In genomic region chr10:44382981-44383748, GRCh38 we compare ENCODE assay signal across 13 cellular contexts. TPM values are rescaled to one million over a fixed set of nuclear protein-coding genes. Genes with fewer than 3 reads are reported as not detected.
DNase-seq lines count a peak whose midpoint lies in the region; ATAC-seq, FAIRE-seq and TF ChIP-seq lines count a peak whose summit lies in the region.
"Had no signal": no experiment of that assay in that cellular context is flagged by ENCODE, and none has a peak within 500 bp of the region (broad histone marks: within the 10 kb centered on the region; RNA-seq: fewer than 3 reads in every experiment).

No MANE protein-coding gene starts in this region.

- H3K4ac ChIP-seq in trophoblast cell (ENCODE audit: low read depth, low read length) = no peak overlapping the region

- in situ Hi-C loops in HepG2 (cut with HindIII; ENCODE audit: extremely low pct_ligation_motif_present, low pct_unique_long_range_greater_than_20kb) = loop anchor here (10.0 kb wide), 1 partner anchor 498 kb away; no protein-coding TSS in a partner anchor

- H3K36me3 ChIP-seq in liver (ENCODE audit: control insufficient read depth in 4 of 4, insufficient read depth in 3 of 4, low read depth in 1 of 4, low read length in 3 of 4) = no peaks in the 10 kb centered on the region
- no peaks in the 10 kb centered on the region for H3K36me3 ChIP-seq in HepG2 (replicated peaks in 1 of 2; ENCODE audit: control insufficient read depth in 1 of 2, insufficient read depth in 2 of 2, low read length in 2 of 2)
- H3K36me3 ChIP-seq in trophoblast cell (ENCODE audit: control insufficient read depth in 1 of 2, insufficient read depth in 2 of 2, low read length in 2 of 2) = peaks cover 3 to 4% of the 10 kb centered on the region in 2 experiments

- no peak overlapping the region for H4K8ac ChIP-seq in trophoblast cell (ENCODE audit: low read depth, low read length)

- no peak overlapping the region for H2BK12ac ChIP-seq in trophoblast cell (ENCODE audit: low read length)

- no peak overlapping the region for H2BK120ac ChIP-seq in trophoblast cell (ENCODE audit: insufficient read depth, low read length, poor library complexity)

- H3K18ac ChIP-seq in trophoblast cell (ENCODE audit: low read length) = no peak overlapping the region

- CTCF ChIA-PET in HepG2 (lab: Yijun Ruan, JAX; ENCODE audit: low intra/inter-chr PET ratio, low total read pairs) = no interaction called here

- H3K14ac ChIP-seq in trophoblast cell (ENCODE audit: low read length) = no peak overlapping the region

- H3K4me1 ChIP-seq in liver (ENCODE audit: control insufficient read depth in 4 of 4, insufficient read depth in 4 of 4, low read length in 3 of 4) (peaks cover 3 to 26% (median 11%) of the 10 kb centered on the region in 4 donors), HepG2 (ENCODE audit: insufficient read depth, low read length) (no peaks in the 10 kb centered on the region), right cardiac atrium (ENCODE audit: control insufficient read depth, insufficient read depth, low read length) (no peaks in the 10 kb centered on the region), trophoblast cell (ENCODE audit: control insufficient read depth in 1 of 2, insufficient read depth in 2 of 2, low read length in 2 of 2) (peaks cover 12 to 21% of the 10 kb centered on the region in 2 experiments)

- no peak for TF ChIP-seq POLR2A in HepG2 (IDR thresholded peaks at IDR 0.05; ENCODE audit: insufficient read depth in 1 of 2, low read depth in 2 of 2, low read length in 2 of 2)

- DNase-seq in HepG2 (ENCODE audit: low spot score) (no peak), right cardiac atrium (peak in 1 of 3 donors; percentile 60), trophoblast cell (no peak), anterior cingulate cortex (lab: John Stamatoyannopoulos, UW) (no peak), pons (ENCODE audit: low spot score) (no peak), DMS 273 treated with DMSO at 0.1 percent for 48 hours (lab: John Stamatoyannopoulos, UW) (no peak), HTR-8/SVneo (ENCODE audit: insufficient read length, low spot score) (no peak)
- DNase-seq: kidney glomerular epithelial cell, NCI-H524 treated with DMSO at 0.1 percent for 48 hours, substantia nigra had no signal

- no peak overlapping the region for H2BK5ac ChIP-seq in trophoblast cell (ENCODE audit: low read depth, low read length, poor library complexity)

- H2AFZ ChIP-seq in HepG2 (ENCODE audit: low read length) (no peak overlapping the region), trophoblast cell (ENCODE audit: insufficient read depth, low read length, poor library complexity) (no peak overlapping the region)

- POLR2A ChIA-PET in HepG2 (lab: Yijun Ruan, JAX) = no interaction called here

- no peak overlapping the region for H3K4me2 ChIP-seq in HepG2 (ENCODE audit: low read depth, low read length)
- peak overlapping the region; percentile 77 for H3K4me2 ChIP-seq in trophoblast cell (ENCODE audit: low read length)
- H3K4me2 ChIP-seq: KMS-11 had no signal

- intact Hi-C loops in HepG2 (cut with micrococcal nuclease; ENCODE audit: unreplicated experiment) (loop anchor here (10.0 kb wide), 2 partner anchors 458 to 498 kb away; no protein-coding TSS in a partner anchor), right cardiac atrium (cut with DNase I) (loop anchor here in 3 of 4 donors (5.0 to 10.0 kb wide), 4 partner anchors 68 to 696 kb away; no protein-coding TSS in a partner anchor)

- no peak overlapping the region for H4K91ac ChIP-seq in trophoblast cell (ENCODE audit: low read depth, low read length)

- H2AK5ac ChIP-seq in trophoblast cell (ENCODE audit: low read length) = no peak overlapping the region

- FAIRE-seq in HepG2 (lab: Jason Lieb, UNC) (no peak), HTR-8/SVneo (lab: Jason Lieb, UNC) (no peak)

- no peaks in the 10 kb centered on the region for H3K27me3 ChIP-seq in liver (ENCODE audit: control insufficient read depth in 4 of 4, insufficient read depth in 4 of 4, low read length in 3 of 4)
- peaks cover 4 to 20% of the 10 kb centered on the region in 2 experiments; a peak in 4 of 5 replicates for H3K27me3 ChIP-seq in HepG2 (ENCODE audit: control insufficient read depth in 1 of 2, insufficient read depth in 2 of 2, low read length in 2 of 2)
- H3K27me3 ChIP-seq in right cardiac atrium (ENCODE audit: control insufficient read depth, insufficient read depth) = no peaks in the 10 kb centered on the region
- H3K27me3 ChIP-seq in trophoblast cell (ENCODE audit: insufficient read depth, low read length) = peaks cover 25% of the 10 kb centered on the region

- ATAC-seq in HepG2 = no peak
- no peak for ATAC-seq in right cardiac atrium

- H3K9me3 ChIP-seq in liver (ENCODE audit: control insufficient read depth in 4 of 4, low read length in 3 of 4) (no peaks in the 10 kb centered on the region), HepG2 (ENCODE audit: low read length) (no peaks in the 10 kb centered on the region), right cardiac atrium (ENCODE audit: control insufficient read depth, low read length) (no peaks in the 10 kb centered on the region), trophoblast cell (ENCODE audit: insufficient read depth, low read depth, low read length) (peaks cover 6% of the 10 kb centered on the region)

- H4K12ac ChIP-seq in trophoblast cell (ENCODE audit: low read depth, low read length) = no peak overlapping the region

- TF ChIP-seq RAD21 in liver (IDR thresholded peaks at IDR 0.05) (no peak), HepG2 (CRISPR knock-in tag; IDR thresholded peaks at IDR 0.05) (no peak)

- H3K27ac ChIP-seq in liver (ENCODE audit: low read depth in 1 of 2, low read length in 2 of 2) (peak overlapping the region; percentile 7 to 21), HepG2 (ENCODE audit: extremely low read length, insufficient read depth, low read length) (no peak overlapping the region), right cardiac atrium (ENCODE audit: low read length) (peak overlapping the region; percentile 18), trophoblast cell (ENCODE audit: low read depth, low read length) (no peak overlapping the region)
- H3K27ac ChIP-seq: KMS-11 had no signal

- no peaks in the 10 kb centered on the region for H4K20me1 ChIP-seq in HepG2 (ENCODE audit: insufficient read depth, low read length)

- no peak overlapping the region for H3K23ac ChIP-seq in trophoblast cell (ENCODE audit: low read length)

- H3K79me2 ChIP-seq in HepG2 (ENCODE audit: insufficient read depth, low read length) (no peaks in the 10 kb centered on the region), trophoblast cell (ENCODE audit: control insufficient read depth, insufficient read depth, low read length, poor library complexity) (peaks cover 2% of the 10 kb centered on the region)

- WGBS in liver = 50% methylated on average over 15 of the region's 15 CpGs
- WGBS in HepG2 (ENCODE audit: low lambda C conversion rate) = 60% methylated on average over 9 of the region's 15 CpGs
- WGBS in right cardiac atrium = 37% methylated on average over 15 of the region's 15 CpGs
- WGBS in trophoblast cell (ENCODE audit: extremely low coverage, insufficient coverage, insufficient read length) = no CpG with 5 or more reads among the region's 15 CpGs

- TF ChIP-seq CTCF in liver (IDR thresholded peaks at IDR 0.05; ENCODE audit: low read depth, low read length, missing input control) (no peak), HepG2 (CRISPR knock-in tag; IDR thresholded peaks at IDR 0.05) (no peak)

- no TSS peak for BruUV-seq in HepG2 (replicated peaks; lab: Mats Ljungman, UMichigan)

- H3K4me3 ChIP-seq in liver (ENCODE audit: low read depth in 1 of 3, low read length in 3 of 3) (peak overlapping the region in 2 of 3 donors; percentile 47 to 61), HepG2 (replicated peaks in 1 of 3; ENCODE audit: insufficient read depth in 1 of 3, low read depth in 2 of 3, low read length in 3 of 3) (no peak overlapping the region), right cardiac atrium (ENCODE audit: low read length) (peak overlapping the region; percentile 69), trophoblast cell (ENCODE audit: low read depth, low read length) (peak overlapping the region; percentile 81)

- H3K9ac ChIP-seq in liver (ENCODE audit: low read depth in 1 of 2, low read length in 2 of 2) (no peak overlapping the region), HepG2 (ENCODE audit: insufficient read depth, low read depth, low read length) (no peak overlapping the region), trophoblast cell (ENCODE audit: low read length) (no peak overlapping the region)
- H3K9ac ChIP-seq: KMS-11 had no signal

- no peaks in the 10 kb centered on the region for H3K79me1 ChIP-seq in trophoblast cell (ENCODE audit: low read length)

- TF ChIP-seq EP300 in HepG2 (IDR thresholded peaks at IDR 0.05; ENCODE audit: low read depth in 2 of 2, low read length in 2 of 2) = no peak
- no peak for TF ChIP-seq EP300 in HepG2 (CRISPR knock-in tag; IDR thresholded peaks at IDR 0.05; ENCODE audit: borderline replicate concordance)

TF ChIP-seq in HepG2, 621 proteins besides CTCF, POLR2A, EP300 and RAD21 (continues in another document):
- TF ChIP-seq ZFP37 (CRISPR knock-in tag; IDR thresholded peaks at IDR 0.05; ENCODE audit: borderline replicate concordance) = no peak

RNA-seq across cellular contexts. Expression of gene CXCL12, which starts 1.7 kb away (rescaled TPM):
- 10 to 100 TPM; 32.4 to 51.1 TPM for total RNA-seq in liver
- 10 to 100 TPM; 23.8 to 66.3 TPM for polyA plus RNA-seq in liver
- total RNA-seq in HepG2 (2016; rRNA removed; fragmentation: Illumina TruSeq; extraction: Trizol) = not detected in 2 replicates
- total RNA-seq in HepG2 (2016; cell fraction: cytosol; rRNA removed; fragmentation: Illumina TruSeq; extraction: Trizol; ENCODE audit: low read depth) = not detected in 2 replicates
- not detected in 2 replicates for total RNA-seq in HepG2 (2016; cell fraction: insoluble cytoplasmic fraction; rRNA removed; fragmentation: Illumina TruSeq; extraction: Trizol)
- not detected in 2 replicates for total RNA-seq in HepG2 (2016; cell fraction: membrane; rRNA removed; fragmentation: Illumina TruSeq; extraction: Trizol)
- total RNA-seq in HepG2 (2016; cell fraction: nucleus; rRNA removed; fragmentation: Illumina TruSeq; extraction: Trizol) = not detected in 2 replicates
- polyA plus RNA-seq in HepG2 (2011; rRNA removed) = not detected in 2 replicates
- 0.05 TPM in 1 of 2 replicates, not detected in the other for polyA plus RNA-seq in HepG2 (2011; cell fraction: cytosol; rRNA removed)
- 0.40 TPM in 1 of 2 replicates, not detected in the other for polyA plus RNA-seq in HepG2 (2011; cell fraction: nucleus; rRNA removed)
- polyA plus RNA-seq in HepG2 (2012) = not detected in 2 replicates
- polyA plus RNA-seq in HepG2 (2016; cell fraction: cytosol; fragmentation: Illumina TruSeq; extraction: Trizol; ENCODE audit: low read depth) = not detected in 2 replicates
- polyA plus RNA-seq in HepG2 (2016; cell fraction: insoluble cytoplasmic fraction; fragmentation: Illumina TruSeq; extraction: Trizol; ENCODE audit: low read depth) = not detected in 2 replicates
- polyA plus RNA-seq in HepG2 (2016; cell fraction: membrane; fragmentation: Illumina TruSeq; extraction: Trizol; ENCODE audit: low read depth) = not detected in 2 replicates
- polyA plus RNA-seq in HepG2 (2016; cell fraction: nucleus; fragmentation: Illumina TruSeq; extraction: Trizol; ENCODE audit: insufficient read depth, low read depth) = not detected in 2 replicates
- polyA minus RNA-seq in HepG2 (2011; rRNA and poly(A)+ RNA removed; ENCODE audit: low replicate concordance) = not detected in 2 replicates
- not detected in 2 replicates for polyA minus RNA-seq in HepG2 (2011; cell fraction: cytosol; rRNA and poly(A)+ RNA removed)
- polyA minus RNA-seq in HepG2 (2011; cell fraction: nucleus; rRNA and poly(A)+ RNA removed) = not detected in 2 replicates
- total RNA-seq in right cardiac atrium = 100 to 1,000 TPM; 102 to 154 (median 114) TPM
- 104 TPM for polyA plus RNA-seq in right cardiac atrium
- 19.3 and 20.5 TPM in 2 replicates for polyA plus RNA-seq in trophoblast cell (2013)
- total RNA-seq: T-helper 1 cell treated with Interleukin-12 subunit alpha and Interleukin-12 subunit beta and Interleukin-4 antibody, amounts not matched to agents 30 ng/mL and 1 ng/mL, for 36 hours had no signal

Comparison
In these comparisons a context has a peak if more than half of its experiments do, and no peak if none do; other contexts are left out.
1. H3K27ac ChIP-seq: peak in liver (2 of 2) and right cardiac atrium (single experiment); none in HepG2 (single experiment) and trophoblast cell (single experiment).
2. H3K4me3 ChIP-seq: peak in liver (2 of 3), right cardiac atrium (single experiment) and trophoblast cell (single experiment); none in HepG2 (0 of 3).
3. RNA of gene CXCL12, which starts 1.7 kb away (total RNA-seq): 102 to 154 TPM in right cardiac atrium and 32.4 to 51.1 TPM in liver; not detected in HepG2; every median in the first group is over 10 times any median in the second.